In the genomic region with DNA sequence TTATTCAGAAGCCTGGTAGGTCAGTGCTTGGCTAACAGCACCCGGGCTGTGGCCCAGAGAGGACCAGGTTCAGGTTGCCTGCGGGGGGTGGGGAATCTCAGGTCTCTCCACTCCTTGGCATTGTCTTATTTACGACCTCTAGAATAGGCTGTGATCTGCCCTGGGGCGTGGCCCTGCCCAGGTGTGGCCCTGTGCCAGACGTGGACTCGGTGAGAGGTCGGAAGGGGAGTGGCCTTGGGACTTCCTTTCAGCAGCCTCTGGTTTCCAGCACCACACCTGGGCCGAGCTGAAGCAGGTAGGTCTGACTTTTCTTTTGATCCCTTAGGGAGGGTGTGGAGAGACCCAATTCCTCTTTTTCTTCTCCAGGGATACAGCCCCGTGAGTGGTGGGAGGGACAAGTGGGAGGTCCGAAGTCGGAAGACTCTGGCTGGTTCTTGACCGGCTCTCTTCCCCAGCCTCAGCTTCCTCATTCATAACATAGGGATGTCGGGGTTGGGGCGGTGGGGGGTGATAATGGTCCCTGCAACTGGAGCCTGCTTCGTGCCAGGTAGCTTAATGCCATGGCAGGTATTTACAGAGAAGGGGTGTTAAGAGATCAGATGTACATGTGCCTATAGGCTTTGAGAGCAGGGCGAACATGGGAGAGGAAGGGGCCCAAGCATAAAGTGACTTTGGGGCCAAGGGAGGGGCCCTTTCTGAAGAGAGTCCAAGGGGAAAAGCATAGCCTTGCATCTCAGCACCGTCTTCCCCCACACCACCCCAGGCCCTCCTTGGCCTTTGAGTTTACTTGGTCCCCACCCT, we compare ENCODE assay signal across 16 cellular contexts. TPM values are rescaled to one million over a fixed set of nuclear protein-coding genes. Genes with fewer than 3 reads are reported as not detected.
DNase-seq lines count a peak whose midpoint lies in the region; ATAC-seq, FAIRE-seq and TF ChIP-seq lines count a peak whose summit lies in the region.
"Had no signal": no experiment of that assay in that cellular context is flagged by ENCODE, and none has a peak within 500 bp of the region (broad histone marks: within the 10 kb centered on the region; RNA-seq: fewer than 3 reads in every experiment).

No MANE protein-coding gene starts in this region.

- peak; percentile 92 for TF ChIP-seq POLR2A in transverse colon (IDR thresholded peaks at IDR 0.05)

- H3K4me3 ChIP-seq in Panc1 (ENCODE audit: low read depth in 2 of 2, low read length in 2 of 2), result no peak overlapping the region
- H3K4me3 ChIP-seq in keratinocyte (ENCODE audit: control insufficient read depth in 2 of 3, extremely low read depth in 1 of 3, insufficient read depth in 2 of 3, low read depth in 1 of 3, low read length in 3 of 3), result no peak overlapping the region
- H3K4me3 ChIP-seq in transverse colon, result peak overlapping the region in 3 of 4 donors; percentile 21 to 34 (median 33)

- no peaks in the 10 kb centered on the region for H3K9me3 Mint-ChIP-seq in activated T-cell treated with anti-CD3 and anti-CD28 coated beads, Interleukin-2, amount 50 U/mL, for 4 hours
- H3K9me3 Mint-ChIP-seq: activated CD4-positive, alpha-beta memory T cell treated with anti-CD3 and anti-CD28 coated beads, Interleukin-2, amount 10 ng/mL, durations not matched to agents 7 days and 5 days had no signal

- BruUV-seq in Panc1 (replicated peaks; lab: Mats Ljungman, UMichigan), result no TSS peak

- no peaks in the 10 kb centered on the region for H4K20me1 ChIP-seq in keratinocyte (ENCODE audit: control insufficient read depth, extremely low read depth, insufficient read depth, low read length)

- dilution Hi-C loops in keratinocyte (cut with MboI; ENCODE audit: extremely low pct_ligation_motif_present, low sequenced_read_pairs), result no loop called here

- peak; percentile 12 for DNase-seq in activated T-cell treated with anti-CD3 and anti-CD28 coated beads, Interleukin-2, amount 50 U/mL, for 1 hour
- no peak for DNase-seq in activated T-cell treated with anti-CD3 and anti-CD28 coated beads, Interleukin-2, amount 50 U/mL, for 4 hours
- DNase-seq in Panc1 (ENCODE audit: low read depth, low spot score), result no peak
- no peak for DNase-seq in keratinocyte (ENCODE audit: low read depth, low spot score)
- DNase-seq in transverse colon, result peak; percentile 95
- DNase-seq in dermis blood vessel endothelial cell, result no peak
- no peak for DNase-seq in stimulated activated CD4-positive, alpha-beta T cell treated with anti-CD3 and anti-CD28 coated beads, Interleukin-12 subunit alpha, Interleukin-12 subunit beta, amount 100 ng/mL, for 4 hours
- DNase-seq: activated CD4-positive, alpha-beta memory T cell treated with anti-CD3 and anti-CD28 coated beads, Interleukin-2, amount 10 ng/mL, durations not matched to agents 7 days and 5 days; retina; T-helper 1 cell had no signal

- H3K27me3 Mint-ChIP-seq in activated T-cell treated with anti-CD3 and anti-CD28 coated beads, Interleukin-2, amount 50 U/mL, for 4 hours (ENCODE audit: low read depth), result no peaks in the 10 kb centered on the region

- ATAC-seq in activated T-cell treated with anti-CD3 and anti-CD28 coated beads, Interleukin-2, amount 50 U/mL, for 4 hours, result no peak
- ATAC-seq in Panc1 (peak; percentile 39), HG02970 (IDR thresholded peaks at IDR 0.05; ENCODE audit: low FRiP score, unreplicated experiment) (no peak)

- H3K9ac ChIP-seq in keratinocyte (ENCODE audit: control insufficient read depth, extremely low read depth, insufficient read depth, low read length), result no peak overlapping the region

- no peaks in the 10 kb centered on the region for H3K79me2 ChIP-seq in keratinocyte (ENCODE audit: control insufficient read depth, insufficient read depth, low read length)

- 49 to 54% methylated on average over 5 to 17 of the region's 17 CpGs for WGBS in transverse colon (ENCODE audit: low coverage in 1 of 2), 2 donors

- peak; percentile 14 for TF ChIP-seq EP300 in transverse colon (IDR thresholded peaks at IDR 0.05; ENCODE audit: low read depth)

- peak; percentile 76 for FAIRE-seq in keratinocyte (lab: Jason Lieb, UNC)
- FAIRE-seq: A204.1 had no signal

- H3K27me3 ChIP-seq in Panc1 (ENCODE audit: control insufficient read depth, insufficient read depth, low read length), result no peaks in the 10 kb centered on the region
- no peaks in the 10 kb centered on the region for H3K27me3 ChIP-seq in keratinocyte (ENCODE audit: control insufficient read depth, extremely low read depth, insufficient read depth, low read length)
- no peaks in the 10 kb centered on the region for H3K27me3 ChIP-seq in transverse colon

- H3K27ac ChIP-seq in Panc1 (ENCODE audit: low read length), result no peak overlapping the region
- no peak overlapping the region for H3K27ac ChIP-seq in keratinocyte (ENCODE audit: control insufficient read depth, insufficient read depth, low read length)
- H3K27ac ChIP-seq in transverse colon, result peak overlapping the region; percentile 85 to 89 (median 88)

- POLR2A ChIA-PET in Panc1 (lab: Charles Lee), result interaction anchor here (0.6 kb wide), 1 partner anchor 267 kb away, joined by 3 read pairs; no protein-coding TSS in a partner anchor

- H3K36me3 Mint-ChIP-seq in activated T-cell treated with anti-CD3 and anti-CD28 coated beads, Interleukin-2, amount 50 U/mL, for 4 hours (ENCODE audit: insufficient read depth), result no peaks in the 10 kb centered on the region

- in situ Hi-C loops in Panc1 (cut with HindIII; ENCODE audit: low pct_unique_long_range_greater_than_20kb, low sequenced_read_pairs), result no loop called here
- in situ Hi-C loops in transverse colon (cut with MboI; ENCODE audit: low pct_ligation_motif_present in 1 of 4, low pct_unique_long_range_greater_than_20kb in 1 of 4, low sequenced_read_pairs in 3 of 4), result no loop called here

- peaks cover 3% of the 10 kb centered on the region for H3K4me1 Mint-ChIP-seq in activated T-cell treated with anti-CD3 and anti-CD28 coated beads, Interleukin-2, amount 50 U/mL, for 4 hours (ENCODE audit: low read depth)

- H3K36me3 ChIP-seq in Panc1 (ENCODE audit: control insufficient read depth, insufficient read depth, low read length) (no peaks in the 10 kb centered on the region), keratinocyte (ENCODE audit: control insufficient read depth in 2 of 2, extremely low read depth in 1 of 2, insufficient read depth in 2 of 2, low read length in 2 of 2) (no peaks in the 10 kb centered on the region), transverse colon (no peaks in the 10 kb centered on the region)

- H3K9me3 ChIP-seq in Panc1 (ENCODE audit: control insufficient read depth, insufficient read depth, low read depth, low read length), result no peaks in the 10 kb centered on the region
- H3K9me3 ChIP-seq in keratinocyte (ENCODE audit: control insufficient read depth, low read depth, low read length), result no peaks in the 10 kb centered on the region
- H3K9me3 ChIP-seq in transverse colon, result no peaks in the 10 kb centered on the region

- TF ChIP-seq CTCF in Panc1 (IDR thresholded peaks at IDR 0.05) (no peak), keratinocyte (optimal IDR thresholded peaks at IDR 0.05 in 1 of 3, IDR thresholded peaks at IDR 0.05 in 1 of 3, conservative IDR thresholded peaks at IDR 0.05 in 1 of 3; ENCODE audit: extremely low read depth in 1 of 3, insufficient read depth in 2 of 3, low read length in 3 of 3) (no peak), transverse colon (IDR thresholded peaks at IDR 0.05) (no peak)

- H3K4me2 ChIP-seq in keratinocyte (ENCODE audit: control insufficient read depth, extremely low read depth, insufficient read depth, low read depth, low read length), result peak overlapping the region; percentile 60

- no peak overlapping the region for H2AFZ ChIP-seq in keratinocyte (ENCODE audit: control insufficient read depth, low read length)

- no peaks in the 10 kb centered on the region for H3K9me1 ChIP-seq in keratinocyte (ENCODE audit: control insufficient read depth, extremely low read depth, insufficient read depth, low read length)

- no peak overlapping the region for H3K4me3 Mint-ChIP-seq in activated T-cell treated with anti-CD3 and anti-CD28 coated beads, Interleukin-2, amount 50 U/mL, for 4 hours
- H3K4me3 Mint-ChIP-seq: activated CD4-positive, alpha-beta memory T cell treated with anti-CD3 and anti-CD28 coated beads, Interleukin-2, amount 10 ng/mL, durations not matched to agents 7 days and 5 days had no signal

- CTCF ChIA-PET in Panc1 (lab: Charles Lee), result interaction anchor here (1.0 kb wide), 1 partner anchor 65 kb away, joined by 3 read pairs; no protein-coding TSS in a partner anchor

- intact Hi-C loops in Panc1 (cut with micrococcal nuclease; ENCODE audit: unreplicated experiment), result no loop called here
- intact Hi-C loops in transverse colon (cut with DNase I; ENCODE audit: low total_unique reads), result no loop called here

- H3K4me1 ChIP-seq in Panc1 (ENCODE audit: control insufficient read depth, insufficient read depth, low read length) (no peaks in the 10 kb centered on the region), keratinocyte (ENCODE audit: control insufficient read depth, extremely low read depth, insufficient read depth, low read length) (peaks cover 22% of the 10 kb centered on the region), transverse colon (peaks cover 0 to 35% (median 18%) of the 10 kb centered on the region in 4 donors)

RNA-seq across cellular contexts. Expression of gene ACOT11, which starts 16.5 kb away (rescaled TPM):
- total RNA-seq in activated T-cell treated with anti-CD3 and anti-CD28 coated beads, Interleukin-2, amount 50 U/mL, for 4 hours, result under 1 TPM; 0.25 to 0.35 (median 0.34) TPM
- 1.9 TPM for total RNA-seq in Panc1 (2021; ENCODE audit: unreplicated experiment)
- polyA plus RNA-seq in Panc1 (2012; ENCODE audit: insufficient read length), result 1.6 TPM
- polyA plus RNA-seq in keratinocyte, result 3.4 to 4.0 TPM (median 3.9 TPM) in 3 replicates
- polyA plus RNA-seq in keratinocyte (2011; ENCODE audit: low read depth), result 0.65 TPM
- 2.0 and 3.2 TPM in 2 replicates for polyA plus RNA-seq in keratinocyte (2011; cell fraction: cytosol; rRNA removed)
- polyA plus RNA-seq in keratinocyte (2011; cell fraction: nucleus; rRNA removed), result 7.3 and 9.5 TPM in 2 replicates
- polyA plus RNA-seq in keratinocyte (2012; ENCODE audit: low replicate concordance), result 2.0 and 4.7 TPM in 2 replicates
- polyA minus RNA-seq in keratinocyte, result 3.6 to 11.6 TPM (median 5.3 TPM) in 3 replicates
- polyA minus RNA-seq in keratinocyte (2011; cell fraction: cytosol; rRNA and poly(A)+ RNA removed), result 5.2 TPM
- polyA minus RNA-seq in keratinocyte (2011; cell fraction: nucleus; rRNA and poly(A)+ RNA removed), result 5.1 and 6.4 TPM in 2 replicates
- total RNA-seq in transverse colon, result 10 to 100 TPM; 70.6 to 79.7 (median 75.3) TPM
- total RNA-seq in dermis blood vessel endothelial cell, result 1.0 and 3.0 TPM in 2 replicates

RNA-seq across cellular contexts. Expression of gene FAM151A, which starts 58.8 kb away (rescaled TPM):
- not detected for total RNA-seq in activated T-cell treated with anti-CD3 and anti-CD28 coated beads, Interleukin-2, amount 50 U/mL, for 4 hours
- total RNA-seq in Panc1 (2021; ENCODE audit: unreplicated experiment), result not detected
- not detected for polyA plus RNA-seq in Panc1 (2012; ENCODE audit: insufficient read length)
- polyA plus RNA-seq in keratinocyte, result 0.07 to 0.10 TPM (median 0.07 TPM) in 3 replicates
- polyA plus RNA-seq in keratinocyte (2011; ENCODE audit: low read depth), result not detected
- polyA plus RNA-seq in keratinocyte (2011; cell fraction: cytosol; rRNA removed), result not detected in 2 replicates
- polyA plus RNA-seq in keratinocyte (2011; cell fraction: nucleus; rRNA removed), result 0.23 and 0.24 TPM in 2 replicates
- polyA plus RNA-seq in keratinocyte (2012; ENCODE audit: low replicate concordance), result 0.07 TPM in 1 of 2 replicates, not detected in the other
- 0.20 TPM in 1 of 3 replicates, not detected in the others for polyA minus RNA-seq in keratinocyte
- not detected for polyA minus RNA-seq in keratinocyte (2011; cell fraction: cytosol; rRNA and poly(A)+ RNA removed)
- not detected in 2 replicates for polyA minus RNA-seq in keratinocyte (2011; cell fraction: nucleus; rRNA and poly(A)+ RNA removed)
- 10 to 100 TPM in 1 of 4 donors, 1 to 10 TPM in 3; 1.4 to 28.5 (median 7.1) TPM for total RNA-seq in transverse colon
- not detected in 2 replicates for total RNA-seq in dermis blood vessel endothelial cell
- total RNA-seq: activated CD4-positive, alpha-beta memory T cell treated with anti-CD3 and anti-CD28 coated beads, Interleukin-2, amount 10 ng/mL, durations not matched to agents 7 days and 5 days; epithelial cell of proximal tubule; HT1080; kidney epithelial cell; NCI-H460 had no signal

Comparison
In these comparisons a context has a peak if more than half of its experiments do, and no peak if none do; other contexts are left out.
1. DNase-seq: peak in activated T-cell treated with anti-CD3 and anti-CD28 coated beads, Interleukin-2, amount 50 U/mL, for 1 hour (single experiment) and transverse colon (single experiment); none in activated T-cell treated with anti-CD3 and anti-CD28 coated beads, Interleukin-2, amount 50 U/mL, for 4 hours (single experiment), Panc1 (single experiment), keratinocyte (single experiment), dermis blood vessel endothelial cell (single experiment) and stimulated activated CD4-positive, alpha-beta T cell treated with anti-CD3 and anti-CD28 coated beads, Interleukin-12 subunit alpha, Interleukin-12 subunit beta, amount 100 ng/mL, for 4 hours (single experiment).
2. H3K27ac ChIP-seq: peak in transverse colon (4 of 4); none in Panc1 (single experiment) and keratinocyte (single experiment).
3. H3K4me3 ChIP-seq: peak in transverse colon (3 of 4); none in Panc1 (0 of 2) and keratinocyte (0 of 3).
4. RNA of gene ACOT11, which starts 16.5 kb away (total RNA-seq): 70.6 to 79.7 TPM in transverse colon; 1.9 TPM in Panc1 (single experiment), 1.0 to 3.0 TPM in dermis blood vessel endothelial cell and 0.25 to 0.35 TPM in activated T-cell treated with anti-CD3 and anti-CD28 coated beads, Interleukin-2, amount 50 U/mL, for 4 hours; every median in the first group is over 10 times any median in the second.